In the genomic region with DNA sequence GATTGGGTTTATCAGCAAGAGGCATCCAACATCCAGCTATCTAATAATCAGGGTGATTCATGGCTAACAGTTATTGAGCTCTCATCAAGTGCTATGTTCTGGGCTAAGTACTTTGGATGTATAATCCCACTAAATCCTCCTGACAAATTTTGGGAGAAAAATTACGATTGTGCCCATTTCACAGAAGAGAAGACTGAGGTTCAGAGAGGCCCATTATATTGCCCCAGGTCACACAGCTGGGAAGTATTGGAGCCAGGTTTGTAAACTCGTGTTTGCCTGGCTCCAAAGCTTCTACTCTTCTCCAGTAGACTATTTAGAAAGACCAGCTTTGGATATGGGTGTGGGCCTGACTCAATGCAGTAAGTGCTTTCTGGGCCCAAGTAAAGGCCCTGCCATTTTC, we compare ENCODE assay signal across 15 cellular contexts. TPM values are rescaled to one million over a fixed set of nuclear protein-coding genes. Genes with fewer than 3 reads are reported as not detected.
DNase-seq lines count a peak whose midpoint lies in the region; ATAC-seq, FAIRE-seq and TF ChIP-seq lines count a peak whose summit lies in the region.
"Had no signal": no experiment of that assay in that cellular context is flagged by ENCODE, and none has a peak within 500 bp of the region (broad histone marks: within the 10 kb centered on the region; RNA-seq: fewer than 3 reads in every experiment).

No MANE protein-coding gene starts in this region.

- no TSS peak for BruUV-seq in K562 (replicated peaks; lab: Mats Ljungman, UMichigan)

- no peak overlapping the region for H3K27ac ChIP-seq in A549
- H3K27ac ChIP-seq in K562 (ENCODE audit: extremely low read depth, low read depth, low read length): no peak overlapping the region

- H2AFZ ChIP-seq in K562 (ENCODE audit: low read depth, low read length): no peak overlapping the region

- H3K9me3 ChIP-seq in A549: 0 out of 3 replicates have a peak, but pooled peaks cover 3% of the 10 kb centered on the region
- no peaks in the 10 kb centered on the region for H3K9me3 ChIP-seq in K562 (replicated peaks; ENCODE audit: control insufficient read depth, insufficient read depth, low read depth, low read length)

- no peaks in the 10 kb centered on the region for H4K20me1 ChIP-seq in K562 (replicated peaks; ENCODE audit: control insufficient read depth, insufficient read depth, low read length)

- 10% methylated on average over 2 of the region's 2 CpGs for WGBS in A549 (ENCODE audit: missing lambda C conversion rate)
- WGBS in K562 (ENCODE audit: insufficient coverage, low coverage, missing lambda C conversion rate): 0% methylated on average over 2 of the region's 2 CpGs

- ATAC-seq in A549 (no peak), K562 (no peak), GM18907 (IDR thresholded peaks at IDR 0.05; ENCODE audit: unreplicated experiment) (no peak)
- ATAC-seq: GM12878 had no signal

- TF ChIP-seq CTCF in A549 (IDR thresholded peaks at IDR 0.05) (no peak), K562 (IDR thresholded peaks at IDR 0.05 in 2 of 3, conservative IDR thresholded peaks at IDR 0.05 in 1 of 3; ENCODE audit: insufficient read depth in 2 of 3, low read depth in 1 of 3, low read length in 3 of 3) (no peak)

- H3K4me3 ChIP-seq in A549 (no peak overlapping the region), K562 (no peak overlapping the region)
- H3K4me3 ChIP-seq: GM12878 had no signal

- H3K4me1 ChIP-seq in A549 (no peaks in the 10 kb centered on the region), K562 (replicated peaks in 1 of 2; ENCODE audit: control insufficient read depth in 2 of 2, insufficient read depth in 2 of 2, low read length in 2 of 2) (peaks cover 0 to 2% of the 10 kb centered on the region in 2 experiments; a peak in 1 of 5 replicates)

- H3K27me3 ChIP-seq in K562 (ENCODE audit: control insufficient read depth in 2 of 2, insufficient read depth in 2 of 2, low read length in 2 of 2): no peaks in the 10 kb centered on the region

- no peak for TF ChIP-seq POLR2A in A549 (IDR thresholded peaks at IDR 0.05; ENCODE audit: low read length)
- TF ChIP-seq POLR2A in K562 (conservative IDR thresholded peaks at IDR 0.05): no peak

- no peaks in the 10 kb centered on the region for H3K9me1 ChIP-seq in K562 (ENCODE audit: control insufficient read depth, insufficient read depth, low read length)

- TF ChIP-seq RAD21 in A549 (conservative IDR thresholded peaks at IDR 0.05 in 1 of 2, IDR thresholded peaks at IDR 0.05 in 1 of 2) (no peak), K562 (CRISPR knock-in tag; conservative IDR thresholded peaks at IDR 0.05 in 1 of 2, IDR thresholded peaks at IDR 0.05 in 1 of 2) (no peak)

- no peaks in the 10 kb centered on the region for H3K79me2 ChIP-seq in K562 (ENCODE audit: control insufficient read depth, insufficient read depth, low read length)

- H3K4me2 ChIP-seq in A549 (no peak overlapping the region), K562 (ENCODE audit: insufficient read depth, low read length) (no peak overlapping the region)

- FAIRE-seq in A549 (lab: Jason Lieb, UNC) (no peak), K562 (lab: Jason Lieb, UNC) (no peak)
- FAIRE-seq: G401.6, GM12878 had no signal

- CTCF ChIA-PET in A549 (lab: Yijun Ruan, JAX) (interaction anchor here (0.6 to 2.7 kb wide), 10 partner anchors 11 to 117 kb away, joined by 3 to 11 read pairs (median 3); no protein-coding TSS in a partner anchor), K562 (lab: Yijun Ruan, JAX; ENCODE audit: low intra/inter-chr PET ratio) (no interaction called here)

- POLR2A ChIA-PET in A549 (lab: Yijun Ruan, JAX): interaction anchor here (0.6 to 1.8 kb wide), 2 partner anchors 20 to 784 kb away, joined by 3 to 4 read pairs; no protein-coding TSS in a partner anchor
- POLR2A ChIA-PET in K562 (lab: Yijun Ruan, JAX): no interaction called here

- in situ Hi-C loops in K562 (cut with MboI): no loop called here

- H3K36me3 ChIP-seq in K562 (ENCODE audit: control insufficient read depth, insufficient read depth, low read length): no peaks in the 10 kb centered on the region

- TF ChIP-seq EP300 in A549 (IDR thresholded peaks at IDR 0.05) (no peak), K562 (IDR thresholded peaks at IDR 0.05; ENCODE audit: low read length) (no peak)

- H3K9ac ChIP-seq in K562 (ENCODE audit: insufficient read depth in 1 of 2, low read depth in 2 of 2, low read length in 2 of 2): no peak overlapping the region

- intact Hi-C loops in K562 (cut with micrococcal nuclease): no loop called here

- DNase-seq in A549 (ENCODE audit: low read depth in 1 of 2, low spot score in 1 of 2) (no peak), K562 (ENCODE audit: extremely low read depth in 1 of 4, low spot score in 3 of 4) (no peak), mucosa of gallbladder (ENCODE audit: low spot score) (peak; percentile 1), NCI-H82 (lab: John Stamatoyannopoulos, UW) (no peak)
- DNase-seq: COR-L47, DMS153, GOT3, HCEC 1CT had no signal

RNA-seq across cellular contexts. Expression of a gene that starts 20.9 kb away (rescaled TPM):
- polyA plus RNA-seq in A549 (2011; rRNA removed): 321 and 548 TPM in 2 replicates
- 348 and 411 TPM in 2 replicates for polyA plus RNA-seq in A549 (2012; cell fraction: cytosol; rRNA removed)
- 212 and 267 TPM in 2 replicates for polyA plus RNA-seq in A549 (2012; cell fraction: nucleus; rRNA removed)
- polyA plus RNA-seq in A549 (2017; fragmentation: RNase III; extraction: RNeasy Plus Mini Kit Qiagen cat#74134 plus additional on column Dnase treatment): 303 to 327 TPM (median 313 TPM) in 3 replicates
- polyA minus RNA-seq in A549 (2011; rRNA and poly(A)+ RNA removed): 142 and 171 TPM in 2 replicates
- 68.2 and 118 TPM in 2 replicates for total RNA-seq in K562 (2011; cell fraction: chromatin; rRNA removed; ENCODE audit: low replicate concordance)
- total RNA-seq in K562 (2011; cell fraction: nucleolus; rRNA removed): 47.8 and 53.5 TPM in 2 replicates
- total RNA-seq in K562 (2011; cell fraction: nucleoplasm; rRNA removed): 91.9 and 153 TPM in 2 replicates
- 149 and 180 TPM in 2 replicates for total RNA-seq in K562 (2014; rRNA removed)
- 126 and 150 TPM in 2 replicates for total RNA-seq in K562 (2014; rRNA removed; fragmentation: Illumina TruSeq; extraction: Trizol)
- total RNA-seq in K562 (2015; rRNA removed; fragmentation: Illumina TruSeq; extraction: Trizol): 154 and 156 TPM in 2 replicates
- 277 TPM in 2 replicates for total RNA-seq in K562 (2021)
- 255 and 327 TPM in 2 replicates for polyA plus RNA-seq in K562 (2011; rRNA removed)
- polyA plus RNA-seq in K562 (2011; cell fraction: cytosol; rRNA removed): 230 and 235 TPM in 2 replicates
- polyA plus RNA-seq in K562 (2011; cell fraction: nucleus; rRNA removed): 152 and 155 TPM in 2 replicates
- polyA plus RNA-seq in K562 (2012): 203 and 388 TPM in 2 replicates
- 307 and 350 TPM in 2 replicates for polyA plus RNA-seq in K562 (2014; fragmentation: Illumina TruSeq; extraction: Trizol)
- 10 to 100 TPM; 34.6 to 40.2 TPM for polyA plus RNA-seq in K562 (2014; fragmentation: Nextera tagmentation; extraction: Ambion mirVana)
- polyA plus RNA-seq in K562 (2014; rRNA removed): 266 and 273 TPM in 2 replicates
- 333 and 438 TPM in 2 replicates for polyA minus RNA-seq in K562 (2011; rRNA and poly(A)+ RNA removed)
- polyA minus RNA-seq in K562 (2011; cell fraction: cytosol; rRNA and poly(A)+ RNA removed): 82.3 and 91.6 TPM in 2 replicates
- 20.3 and 36.9 TPM in 2 replicates for polyA minus RNA-seq in K562 (2011; cell fraction: nucleus; rRNA and poly(A)+ RNA removed)
- total RNA-seq in mucosa of gallbladder: 325 TPM

RNA-seq across cellular contexts. Expression of a gene that starts 44.6 kb away (rescaled TPM):
- polyA plus RNA-seq in A549 (2011; rRNA removed): 0.06 TPM in 1 of 2 replicates, not detected in the other
- polyA plus RNA-seq in A549 (2012; cell fraction: cytosol; rRNA removed): 0.09 and 0.12 TPM in 2 replicates
- polyA plus RNA-seq in A549 (2012; cell fraction: nucleus; rRNA removed): 0.22 and 0.42 TPM in 2 replicates
- polyA plus RNA-seq in A549 (2017; fragmentation: RNase III; extraction: RNeasy Plus Mini Kit Qiagen cat#74134 plus additional on column Dnase treatment): 0.07 TPM in 1 of 3 replicates, not detected in the others
- not detected in 2 replicates for polyA minus RNA-seq in A549 (2011; rRNA and poly(A)+ RNA removed)
- 3.0 and 9.9 TPM in 2 replicates for total RNA-seq in K562 (2011; cell fraction: chromatin; rRNA removed; ENCODE audit: low replicate concordance)
- total RNA-seq in K562 (2011; cell fraction: nucleolus; rRNA removed): 4.3 and 7.3 TPM in 2 replicates
- total RNA-seq in K562 (2011; cell fraction: nucleoplasm; rRNA removed): 3.1 and 3.6 TPM in 2 replicates
- 0.61 and 1.5 TPM in 2 replicates for total RNA-seq in K562 (2014; rRNA removed)
- total RNA-seq in K562 (2014; rRNA removed; fragmentation: Illumina TruSeq; extraction: Trizol): 0.18 and 0.45 TPM in 2 replicates
- total RNA-seq in K562 (2015; rRNA removed; fragmentation: Illumina TruSeq; extraction: Trizol): 0.30 and 0.36 TPM in 2 replicates
- 1.4 and 1.9 TPM in 2 replicates for total RNA-seq in K562 (2021)
- polyA plus RNA-seq in K562 (2011; rRNA removed): 1.7 and 2.0 TPM in 2 replicates
- 1.6 and 7.6 TPM in 2 replicates for polyA plus RNA-seq in K562 (2011; cell fraction: cytosol; rRNA removed)
- 3.7 and 12.1 TPM in 2 replicates for polyA plus RNA-seq in K562 (2011; cell fraction: nucleus; rRNA removed)
- polyA plus RNA-seq in K562 (2012): 0.46 and 0.89 TPM in 2 replicates
- 0.58 and 0.65 TPM in 2 replicates for polyA plus RNA-seq in K562 (2014; fragmentation: Illumina TruSeq; extraction: Trizol)
- under 1 TPM in 1 of 2 experiments, not detected in 1; 0.11 TPM for polyA plus RNA-seq in K562 (2014; fragmentation: Nextera tagmentation; extraction: Ambion mirVana)
- 1.7 and 3.4 TPM in 2 replicates for polyA plus RNA-seq in K562 (2014; rRNA removed)
- polyA minus RNA-seq in K562 (2011; rRNA and poly(A)+ RNA removed): 0.24 and 0.35 TPM in 2 replicates
- 0.38 TPM in 1 of 2 replicates, not detected in the other for polyA minus RNA-seq in K562 (2011; cell fraction: cytosol; rRNA and poly(A)+ RNA removed)
- 1.1 and 1.2 TPM in 2 replicates for polyA minus RNA-seq in K562 (2011; cell fraction: nucleus; rRNA and poly(A)+ RNA removed)
- 1.7 TPM for total RNA-seq in mucosa of gallbladder
- total RNA-seq: A673 had no signal

RNA-seq across cellular contexts. Expression of a gene that starts 55.8 kb away (rescaled TPM):
- polyA plus RNA-seq in A549 (2011; rRNA removed) (not detected in 2 replicates), A549 (2017; fragmentation: RNase III; extraction: RNeasy Plus Mini Kit Qiagen cat#74134 plus additional on column Dnase treatment) (not detected in 3 replicates), K562 (2011; rRNA removed) (not detected in 2 replicates), K562 (2014; fragmentation: Illumina TruSeq; extraction: Trizol) (not detected in 2 replicates), K562 (2014; fragmentation: Nextera tagmentation; extraction: Ambion mirVana) (1 to 10 TPM in 1 of 2 experiments, not detected in 1; 1.3 TPM), K562 (2014; rRNA removed) (not detected in 2 replicates)
- polyA plus RNA-seq in A549 (2012; cell fraction: cytosol; rRNA removed): not detected in 2 replicates
- polyA plus RNA-seq in A549 (2012; cell fraction: nucleus; rRNA removed): not detected in 2 replicates
- polyA minus RNA-seq in A549 (2011; rRNA and poly(A)+ RNA removed): not detected in 2 replicates
- not detected in 2 replicates for total RNA-seq in K562 (2011; cell fraction: chromatin; rRNA removed; ENCODE audit: low replicate concordance)
- total RNA-seq in K562 (2011; cell fraction: nucleolus; rRNA removed): not detected in 2 replicates
- total RNA-seq in K562 (2011; cell fraction: nucleoplasm; rRNA removed): not detected in 2 replicates
- total RNA-seq in K562 (2014; rRNA removed) (not detected in 2 replicates), K562 (2014; rRNA removed; fragmentation: Illumina TruSeq; extraction: Trizol) (not detected in 2 replicates), K562 (2015; rRNA removed; fragmentation: Illumina TruSeq; extraction: Trizol) (not detected in 2 replicates), K562 (2021) (not detected in 2 replicates), mucosa of gallbladder (not detected)
- polyA plus RNA-seq in K562 (2011; cell fraction: cytosol; rRNA removed): not detected in 2 replicates
- not detected in 2 replicates for polyA plus RNA-seq in K562 (2011; cell fraction: nucleus; rRNA removed)
- not detected in 2 replicates for polyA plus RNA-seq in K562 (2012)
- polyA minus RNA-seq in K562 (2011; rRNA and poly(A)+ RNA removed): not detected in 2 replicates
- polyA minus RNA-seq in K562 (2011; cell fraction: cytosol; rRNA and poly(A)+ RNA removed): not detected in 2 replicates
- not detected in 2 replicates for polyA minus RNA-seq in K562 (2011; cell fraction: nucleus; rRNA and poly(A)+ RNA removed)
- total RNA-seq: A673; CD4-positive, alpha-beta memory T cell; GM12878; H7 had no signal
- polyA plus RNA-seq: BJ; CD4-positive, alpha-beta memory T cell had no signal
